In genomic region chr6:1316482-1317220, GRCh38 we compare ENCODE assay signal across 8 cellular contexts. TPM values are rescaled to one million over a fixed set of nuclear protein-coding genes. Genes with fewer than 3 reads are reported as not detected.
DNase-seq lines count a peak whose midpoint lies in the region; ATAC-seq and TF ChIP-seq lines count a peak whose summit lies in the region.

No MANE protein-coding gene starts in this region.

- H3K4me1 Mint-ChIP-seq in activated CD8-positive, alpha-beta memory T cell treated with anti-CD3 and anti-CD28 coated beads, Interleukin-2, amount 10 ng/mL, durations not matched to agents 7 days and 5 days = peaks cover 13% of the 10 kb centered on the region
- peaks cover 10% of the 10 kb centered on the region for H3K4me1 Mint-ChIP-seq in activated CD8-positive, alpha-beta T cell treated with anti-CD3 and anti-CD28 coated beads, Interleukin-2, amount 10 ng/mL, durations not matched to agents 7 days and 5 days (ENCODE audit: low read depth)

- peaks cover 2 to 54% of the 10 kb centered on the region in 2 donors for H3K27me3 ChIP-seq in tibial artery

- H3K9me3 Mint-ChIP-seq in activated CD8-positive, alpha-beta memory T cell treated with anti-CD3 and anti-CD28 coated beads, Interleukin-2, amount 10 ng/mL, durations not matched to agents 7 days and 5 days (ENCODE audit: low read depth) = no peaks in the 10 kb centered on the region
- H3K9me3 Mint-ChIP-seq in activated CD8-positive, alpha-beta T cell treated with anti-CD3 and anti-CD28 coated beads, Interleukin-2, amount 10 ng/mL, durations not matched to agents 7 days and 5 days (ENCODE audit: insufficient read depth) = no peaks in the 10 kb centered on the region

- peak; percentile 23 for ATAC-seq in activated CD8-positive, alpha-beta memory T cell treated with anti-CD3 and anti-CD28 coated beads, Interleukin-2, amount 10 ng/mL, durations not matched to agents 7 days and 5 days
- peak; percentile 66 for ATAC-seq in activated CD8-positive, alpha-beta T cell treated with anti-CD3 and anti-CD28 coated beads, Interleukin-2, amount 10 ng/mL, durations not matched to agents 7 days and 5 days
- ATAC-seq in GM21528 (IDR thresholded peaks at IDR 0.05; ENCODE audit: low FRiP score, unreplicated experiment) = no peak

- CTCF ChIA-PET in activated CD8-positive, alpha-beta memory T cell treated with anti-CD3 and anti-CD28 coated beads, Interleukin-2, amount 10 ng/mL, durations not matched to agents 7 days and 5 days (lab: Charles Lee) = no interaction called here
- CTCF ChIA-PET in activated CD8-positive, alpha-beta T cell treated with anti-CD3 and anti-CD28 coated beads, Interleukin-2, amount 10 ng/mL, durations not matched to agents 7 days and 5 days (lab: Charles Lee) = interaction anchor here (1.3 kb wide), 1 partner anchor 723 kb away, joined by 3 read pairs; no protein-coding TSS in a partner anchor

- H3K4me3 Mint-ChIP-seq in activated CD8-positive, alpha-beta memory T cell treated with anti-CD3 and anti-CD28 coated beads, Interleukin-2, amount 10 ng/mL, durations not matched to agents 7 days and 5 days = peak overlapping the region; percentile 40
- no peak overlapping the region for H3K4me3 Mint-ChIP-seq in activated CD8-positive, alpha-beta T cell treated with anti-CD3 and anti-CD28 coated beads, Interleukin-2, amount 10 ng/mL, durations not matched to agents 7 days and 5 days

- DNase-seq in activated CD8-positive, alpha-beta memory T cell treated with anti-CD3 and anti-CD28 coated beads, Interleukin-2, amount 10 ng/mL, durations not matched to agents 7 days and 5 days = no peak
- DNase-seq in activated CD8-positive, alpha-beta memory T cell treated with anti-CD3 and anti-CD28 coated beads for 24 hours = no peak
- DNase-seq in activated CD8-positive, alpha-beta T cell treated with anti-CD3 and anti-CD28 coated beads, Interleukin-2, amount 10 ng/mL, durations not matched to agents 7 days and 5 days = no peak
- DNase-seq in islet precursor cell = peak; percentile 77
- DNase-seq in tibial artery = no peak
- no peak for DNase-seq in DMS79 treated with DMSO at 0.1 percent for 48 hours (lab: John Stamatoyannopoulos, UW)
- DNase-seq in H4 (ENCODE audit: low spot score) = no peak

- POLR2A ChIA-PET in activated CD8-positive, alpha-beta T cell treated with anti-CD3 and anti-CD28 coated beads, Interleukin-2, amount 10 ng/mL, durations not matched to agents 7 days and 5 days (lab: Charles Lee) = no interaction called here

- no peaks in the 10 kb centered on the region for H3K9me3 ChIP-seq in tibial artery

- no peak for TF ChIP-seq CTCF in tibial artery (IDR thresholded peaks at IDR 0.05)

- H3K4me3 ChIP-seq in tibial artery = peak overlapping the region; percentile 44 to 48

- H3K36me3 ChIP-seq in tibial artery = no peaks in the 10 kb centered on the region

- intact Hi-C loops in tibial artery (cut with DNase I; ENCODE audit: low total_unique reads) = no loop called here

- H3K27ac Mint-ChIP-seq in activated CD8-positive, alpha-beta memory T cell treated with anti-CD3 and anti-CD28 coated beads, Interleukin-2, amount 10 ng/mL, durations not matched to agents 7 days and 5 days = no peak overlapping the region
- H3K27ac Mint-ChIP-seq in activated CD8-positive, alpha-beta T cell treated with anti-CD3 and anti-CD28 coated beads, Interleukin-2, amount 10 ng/mL, durations not matched to agents 7 days and 5 days = no peak overlapping the region

- H3K27ac ChIP-seq in tibial artery = no peak overlapping the region

- peaks cover 3% of the 10 kb centered on the region for H3K36me3 Mint-ChIP-seq in activated CD8-positive, alpha-beta memory T cell treated with anti-CD3 and anti-CD28 coated beads, Interleukin-2, amount 10 ng/mL, durations not matched to agents 7 days and 5 days
- peaks cover 2% of the 10 kb centered on the region for H3K36me3 Mint-ChIP-seq in activated CD8-positive, alpha-beta T cell treated with anti-CD3 and anti-CD28 coated beads, Interleukin-2, amount 10 ng/mL, durations not matched to agents 7 days and 5 days (ENCODE audit: low read depth)

- peaks cover 38% of the 10 kb centered on the region for H3K27me3 Mint-ChIP-seq in activated CD8-positive, alpha-beta memory T cell treated with anti-CD3 and anti-CD28 coated beads, Interleukin-2, amount 10 ng/mL, durations not matched to agents 7 days and 5 days
- peaks cover 40% of the 10 kb centered on the region for H3K27me3 Mint-ChIP-seq in activated CD8-positive, alpha-beta T cell treated with anti-CD3 and anti-CD28 coated beads, Interleukin-2, amount 10 ng/mL, durations not matched to agents 7 days and 5 days (ENCODE audit: low read depth)

- peaks cover 0 to 27% (median 20%) of the 10 kb centered on the region in 4 donors for H3K4me1 ChIP-seq in tibial artery

RNA-seq across cellular contexts. Expression of gene FOXQ1, which starts 4.8 kb away (rescaled TPM):
- not detected for total RNA-seq in activated CD8-positive, alpha-beta memory T cell treated with anti-CD3 and anti-CD28 coated beads, Interleukin-2, amount 10 ng/mL, durations not matched to agents 7 days and 5 days
- total RNA-seq in activated CD8-positive, alpha-beta T cell treated with anti-CD3 and anti-CD28 coated beads, Interleukin-2, amount 10 ng/mL, durations not matched to agents 7 days and 5 days = not detected
- 0.52 and 0.90 TPM in 2 replicates for total RNA-seq in H4 (2014; rRNA removed; shearing (Covaris generic))
